Comparison of ENCODE assay signal across 32 cellular contexts in genomic region chr5:38878391-38879090, GRCh38. TPM values are rescaled to one million over a fixed set of nuclear protein-coding genes. Genes with fewer than 3 reads are reported as not detected.
DNase-seq lines count a peak whose midpoint lies in the region; ATAC-seq and TF ChIP-seq lines count a peak whose summit lies in the region.
"Had no signal": no experiment of that assay in that cellular context is flagged by ENCODE, and none has a peak within 500 bp of the region (broad histone marks: within the 10 kb centered on the region; RNA-seq: fewer than 3 reads in every experiment).

No MANE protein-coding gene starts in this region.

- peaks cover 15% of the 10 kb centered on the region for H3K27me3 Mint-ChIP-seq in activated CD4-positive, alpha-beta T cell treated with anti-CD3 and anti-CD28 coated beads, Interleukin-2, amount 10 ng/mL, durations not matched to agents 24 days and 14 days

- intact Hi-C loops in activated CD4-positive, alpha-beta T cell treated with anti-CD3 and anti-CD28 coated beads, Interleukin-2, amount 10 ng/mL, durations not matched to agents 24 days and 14 days (cut with micrococcal nuclease), result no loop called here

- H3K9me3 Mint-ChIP-seq in activated CD4-positive, alpha-beta T cell treated with anti-CD3 and anti-CD28 coated beads, Interleukin-2, amount 10 ng/mL, durations not matched to agents 24 days and 14 days, result no peaks in the 10 kb centered on the region
- H3K9me3 Mint-ChIP-seq: activated T-cell treated with anti-CD3 and anti-CD28 coated beads, Interleukin-2, amount 50 U/mL, for 4 hours; natural killer cell treated with Interleukin-12 subunit alpha and Interleukin-12 subunit beta and Interleukin-15 and Interleukin-18, amount 100 ng/mL, for 72 hours; stimulated activated naive CD8-positive, alpha-beta T cell treated with anti-CD3 and anti-CD28 coated beads, Interleukin-15, Interleukin-2, amounts not matched to agents 100 ng/mL and 50 ng/mL, for 24 hours had no signal

- ATAC-seq in GM19328 (IDR thresholded peaks at IDR 0.05; ENCODE audit: unreplicated experiment), result no peak
- ATAC-seq: activated CD4-positive, alpha-beta T cell treated with anti-CD3 and anti-CD28 coated beads for 36 hours; activated T-cell treated with anti-CD3 and anti-CD28 coated beads, Interleukin-2, amount 50 U/mL, for 4 hours; lower lobe of right lung; natural killer cell treated with Interleukin-12 subunit alpha and Interleukin-12 subunit beta and Interleukin-15 and Interleukin-18, amount 100 ng/mL, for 72 hours had no signal

- no peaks in the 10 kb centered on the region for H3K4me1 Mint-ChIP-seq in activated CD4-positive, alpha-beta T cell treated with anti-CD3 and anti-CD28 coated beads, Interleukin-2, amount 10 ng/mL, durations not matched to agents 24 days and 14 days
- H3K4me1 Mint-ChIP-seq: activated CD4-positive, alpha-beta T cell treated with anti-CD3 and anti-CD28 coated beads for 36 hours; IgD-negative memory B cell had no signal

- no peaks in the 10 kb centered on the region for H3K36me3 Mint-ChIP-seq in activated CD4-positive, alpha-beta T cell treated with anti-CD3 and anti-CD28 coated beads, Interleukin-2, amount 10 ng/mL, durations not matched to agents 24 days and 14 days (ENCODE audit: low read depth)
- H3K36me3 Mint-ChIP-seq: IgD-negative memory B cell; natural killer cell treated with Interleukin-12 subunit alpha and Interleukin-12 subunit beta and Interleukin-15 and Interleukin-18, amount 100 ng/mL, for 72 hours had no signal

- no peak for TF ChIP-seq CTCF in fibroblast of pulmonary artery (IDR thresholded peaks at IDR 0.05; ENCODE audit: low read length, missing control alignments)

- no peak overlapping the region for H3K4me3 ChIP-seq in fibroblast of pulmonary artery (replicated peaks; ENCODE audit: low read depth, low read length)
- H3K4me3 ChIP-seq: dorsolateral prefrontal cortex, lower lobe of right lung, ovary, Peyer's patch, SJCRH30, tibial artery had no signal

- peak; percentile 13 for DNase-seq in activated CD4-positive, alpha-beta T cell treated with anti-CD3 and anti-CD28 coated beads, Interleukin-2, amount 10 ng/mL, durations not matched to agents 24 days and 14 days
- DNase-seq in activated CD4-positive, alpha-beta T cell treated with anti-CD3 and anti-CD28 coated beads for 4 hours, result no peak
- DNase-seq in NOMO-1 treated with dmso at 0.1 percent for 144 hours (lab: John Stamatoyannopoulos, UW; ENCODE audit: unreplicated experiment) (peak; percentile 11), fibroblast of pulmonary artery (ENCODE audit: low read depth) (peak; percentile 53), iPS-NIHi11 (ENCODE audit: low spot score) (no peak), NCI-H226 (no peak)
- DNase-seq: ACHN; activated CD4-positive, alpha-beta T cell treated with anti-CD3 and anti-CD28 coated beads for 36 hours; activated gamma-delta T cell treated with Interleukin-2 at 50 U/mL for 16 hours; activated T-cell treated with anti-CD3 and anti-CD28 coated beads, Interleukin-2, amount 50 U/mL, for 4 hours; BE2C; cerebellar nuclear complex; dorsolateral prefrontal cortex; GDM1; kidney; lower lobe of right lung; MM.1S; NCI-H1436 treated with DMSO at 0.1 percent for 48 hours; NCI-H2107; NCI-H510A treated with DMSO at 0.1 percent for 48 hours; NK-92 treated with Interleukin-12 subunit alpha and Interleukin-12 subunit beta, amount 100 ng/mL, for 24 hours; ovary; Peyer's patch; retina; SJCRH30; small intestine; tibial artery had no signal

- H3K4me3 Mint-ChIP-seq in activated CD4-positive, alpha-beta T cell treated with anti-CD3 and anti-CD28 coated beads, Interleukin-2, amount 10 ng/mL, durations not matched to agents 24 days and 14 days, result no peak overlapping the region
- H3K4me3 Mint-ChIP-seq: activated CD4-positive, alpha-beta T cell treated with anti-CD3 and anti-CD28 coated beads for 36 hours; activated T-cell treated with anti-CD3 and anti-CD28 coated beads, Interleukin-2, amount 50 U/mL, for 4 hours; natural killer cell treated with Interleukin-12 subunit alpha and Interleukin-12 subunit beta and Interleukin-15 and Interleukin-18, amount 100 ng/mL, for 72 hours; stimulated activated naive CD8-positive, alpha-beta T cell treated with anti-CD3 and anti-CD28 coated beads, Interleukin-15, Interleukin-2, amounts not matched to agents 100 ng/mL and 50 ng/mL, for 24 hours had no signal

- H3K27ac Mint-ChIP-seq in activated CD4-positive, alpha-beta T cell treated with anti-CD3 and anti-CD28 coated beads, Interleukin-2, amount 10 ng/mL, durations not matched to agents 24 days and 14 days, result no peak overlapping the region
- H3K27ac Mint-ChIP-seq: activated CD4-positive, alpha-beta T cell treated with anti-CD3 and anti-CD28 coated beads for 36 hours; natural killer cell treated with Interleukin-12 subunit alpha and Interleukin-12 subunit beta and Interleukin-15 and Interleukin-18, amount 100 ng/mL, for 72 hours; stimulated activated naive CD8-positive, alpha-beta T cell treated with anti-CD3 and anti-CD28 coated beads, Interleukin-15, Interleukin-2, amounts not matched to agents 100 ng/mL and 50 ng/mL, for 24 hours had no signal

RNA-seq across cellular contexts. Expression of gene OSMR, which starts 32.7 kb away (rescaled TPM):
- total RNA-seq in activated CD4-positive, alpha-beta T cell treated with anti-CD3 and anti-CD28 coated beads, Interleukin-2, amount 10 ng/mL, durations not matched to agents 24 days and 14 days, result not detected in 2 replicates
- total RNA-seq: mononuclear cell had no signal

Comparison
In these comparisons a context has a peak if more than half of its experiments do, and no peak if none do; other contexts are left out.
1. DNase-seq: peak in activated CD4-positive, alpha-beta T cell treated with anti-CD3 and anti-CD28 coated beads, Interleukin-2, amount 10 ng/mL, durations not matched to agents 24 days and 14 days (single experiment), NOMO-1 treated with dmso at 0.1 percent for 144 hours (single experiment) and fibroblast of pulmonary artery (single experiment); none in activated CD4-positive, alpha-beta T cell treated with anti-CD3 and anti-CD28 coated beads for 4 hours (0 of 2), iPS-NIHi11 (single experiment) and NCI-H226 (single experiment).